In the genomic region with DNA sequence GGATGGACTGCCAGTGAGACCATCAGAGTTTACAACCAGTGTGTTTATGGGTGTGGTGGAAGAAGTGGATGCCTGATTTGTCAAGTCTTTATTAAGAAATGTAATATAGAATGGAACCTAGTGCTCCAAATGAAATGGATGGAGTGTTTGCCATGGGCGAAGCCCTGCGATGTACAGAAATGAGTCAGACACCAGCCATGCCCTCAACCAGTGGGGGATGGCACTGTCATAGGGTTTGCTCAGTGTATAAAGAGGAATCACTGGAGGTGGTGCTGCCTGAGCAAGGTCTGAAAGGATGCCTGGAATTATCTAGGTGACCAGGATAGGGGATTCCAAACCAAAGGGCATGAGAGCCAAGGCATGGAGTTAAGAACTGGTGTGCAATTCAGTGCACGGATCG, we compare ENCODE assay signal across 19 cellular contexts.
DNase-seq lines count a peak whose midpoint lies in the region; ATAC-seq, FAIRE-seq and TF ChIP-seq lines count a peak whose summit lies in the region.
"Had no signal": no experiment of that assay in that cellular context is flagged by ENCODE, and none has a peak within 500 bp of the region (broad histone marks: within the 10 kb centered on the region; RNA-seq: fewer than 3 reads in every experiment).

No MANE protein-coding gene starts in this region.

- dilution Hi-C loops in keratinocyte (cut with MboI; ENCODE audit: extremely low pct_ligation_motif_present, low sequenced_read_pairs), result no loop called here
- dilution Hi-C loops in mammary epithelial cell (cut with HindIII; ENCODE audit: low sequenced_read_pairs), result no loop called here

- H3K79me2 ChIP-seq in keratinocyte (ENCODE audit: control insufficient read depth, insufficient read depth, low read length) (no peaks in the 10 kb centered on the region), mammary epithelial cell (ENCODE audit: insufficient read depth, low read length) (no peaks in the 10 kb centered on the region)

- H3K4me3 ChIP-seq in RWPE2 (ENCODE audit: severe bottlenecking) (no peak overlapping the region), keratinocyte (ENCODE audit: control insufficient read depth in 2 of 3, extremely low read depth in 1 of 3, insufficient read depth in 2 of 3, low read depth in 1 of 3, low read length in 3 of 3) (no peak overlapping the region), testis (no peak overlapping the region), mammary epithelial cell (replicated peaks in 1 of 3; ENCODE audit: insufficient read depth in 1 of 3, low read depth in 2 of 3, low read length in 3 of 3) (no peak overlapping the region), esophagus squamous epithelium (no peak overlapping the region)
- H3K4me3 ChIP-seq: BLaER1 treated with 17β-estradiol and CSF1 and Interleukin-3, amounts not matched to agents 10 nM and 100 nM; HAP-1 had no signal

- intact Hi-C loops in sciatic nerve (cut with DNase I), result no loop called here
- intact Hi-C loops in testis (cut with DNase I; ENCODE audit: low total_unique reads), result no loop called here
- intact Hi-C loops in mammary epithelial cell (cut with micrococcal nuclease), result no loop called here
- intact Hi-C loops in esophagus squamous epithelium (cut with DNase I), result no loop called here

- peak; percentile 63 for FAIRE-seq in keratinocyte (lab: Jason Lieb, UNC)
- FAIRE-seq: GM12892, H1 had no signal

- H4K20me1 ChIP-seq in keratinocyte (ENCODE audit: control insufficient read depth, extremely low read depth, insufficient read depth, low read length) (no peaks in the 10 kb centered on the region), mammary epithelial cell (ENCODE audit: insufficient read depth, low read length) (no peaks in the 10 kb centered on the region)
- H4K20me1 ChIP-seq: BLaER1 treated with 17β-estradiol and CSF1 and Interleukin-3, amounts not matched to agents 10 nM and 100 nM had no signal

- BruUV-seq in mammary epithelial cell (replicated peaks; lab: Mats Ljungman, UMichigan), result no TSS peak

- TF ChIP-seq CTCF in RWPE2 (IDR thresholded peaks at IDR 0.05; ENCODE audit: poor library complexity, severe bottlenecking), result no peak
- TF ChIP-seq CTCF in keratinocyte (optimal IDR thresholded peaks at IDR 0.05 in 1 of 3, IDR thresholded peaks at IDR 0.05 in 1 of 3, conservative IDR thresholded peaks at IDR 0.05 in 1 of 3; ENCODE audit: extremely low read depth in 1 of 3, insufficient read depth in 2 of 3, low read length in 3 of 3), result no peak
- TF ChIP-seq CTCF in testis (IDR thresholded peaks at IDR 0.05), result no peak
- no peak for TF ChIP-seq CTCF in mammary epithelial cell (conservative IDR thresholded peaks at IDR 0.05 in 1 of 2, IDR thresholded peaks at IDR 0.05 in 1 of 2; ENCODE audit: extremely low read depth in 1 of 2, insufficient read depth in 1 of 2, low read depth in 1 of 2, low read length in 2 of 2)
- TF ChIP-seq CTCF in esophagus squamous epithelium (IDR thresholded peaks at IDR 0.05), result no peak

- H3K4me2 ChIP-seq in keratinocyte (ENCODE audit: control insufficient read depth, extremely low read depth, insufficient read depth, low read depth, low read length) (no peak overlapping the region), mammary epithelial cell (ENCODE audit: insufficient read depth, low read depth, low read length) (no peak overlapping the region)
- H3K4me2 ChIP-seq: BLaER1 treated with 17β-estradiol and CSF1 and Interleukin-3, amounts not matched to agents 10 nM and 100 nM had no signal

- peaks cover 4% of the 10 kb centered on the region for H3K4me1 ChIP-seq in RWPE2 (ENCODE audit: insufficient read depth, poor library complexity, severe bottlenecking)
- H3K4me1 ChIP-seq in keratinocyte (ENCODE audit: control insufficient read depth, extremely low read depth, insufficient read depth, low read length), result peaks cover 33% of the 10 kb centered on the region
- H3K4me1 ChIP-seq in testis, result no peaks in the 10 kb centered on the region
- peaks cover 37% of the 10 kb centered on the region for H3K4me1 ChIP-seq in mammary epithelial cell (ENCODE audit: insufficient read depth, low read length)
- peaks cover 5 to 37% (median 9%) of the 10 kb centered on the region in 3 donors for H3K4me1 ChIP-seq in esophagus squamous epithelium
- H3K4me1 ChIP-seq: BLaER1 treated with 17β-estradiol and CSF1 and Interleukin-3, amounts not matched to agents 10 nM and 100 nM; HAP-1 had no signal

- TF ChIP-seq POLR2A in testis (IDR thresholded peaks at IDR 0.05) (no peak), esophagus squamous epithelium (IDR thresholded peaks at IDR 0.05) (no peak)

- WGBS in testis, 2 donors, result 90 to 92% methylated on average over 4 of the region's 4 CpGs
- 69% methylated on average over 4 of the region's 4 CpGs for WGBS in mammary epithelial cell (ENCODE audit: low coverage, missing lambda C conversion rate)
- WGBS in esophagus squamous epithelium, 2 donors, result 74 to 75% methylated on average over 4 of the region's 4 CpGs

- peaks cover 2% of the 10 kb centered on the region for H3K9me1 ChIP-seq in keratinocyte (ENCODE audit: control insufficient read depth, extremely low read depth, insufficient read depth, low read length)

- H2AFZ ChIP-seq in keratinocyte (ENCODE audit: control insufficient read depth, low read length), result no peak overlapping the region
- no peak overlapping the region for H2AFZ ChIP-seq in mammary epithelial cell (ENCODE audit: low read depth, low read length)

- H3K36me3 ChIP-seq in RWPE2 (ENCODE audit: low read depth) (no peaks in the 10 kb centered on the region), keratinocyte (ENCODE audit: control insufficient read depth in 2 of 2, extremely low read depth in 1 of 2, insufficient read depth in 2 of 2, low read length in 2 of 2) (no peaks in the 10 kb centered on the region), testis (ENCODE audit: low read depth, missing control alignments) (no peaks in the 10 kb centered on the region), mammary epithelial cell (ENCODE audit: insufficient read depth, low read length) (no peaks in the 10 kb centered on the region), esophagus squamous epithelium (no peaks in the 10 kb centered on the region)
- H3K36me3 ChIP-seq: BLaER1 treated with 17β-estradiol and CSF1 and Interleukin-3, amounts not matched to agents 10 nM and 100 nM; HAP-1 had no signal

- no peaks in the 10 kb centered on the region for H3K9me3 ChIP-seq in RWPE2 (ENCODE audit: severe bottlenecking)
- no peaks in the 10 kb centered on the region for H3K9me3 ChIP-seq in keratinocyte (ENCODE audit: control insufficient read depth, low read depth, low read length)
- no peaks in the 10 kb centered on the region for H3K9me3 ChIP-seq in testis
- no peaks in the 10 kb centered on the region for H3K9me3 ChIP-seq in mammary epithelial cell (replicated peaks; ENCODE audit: insufficient read depth, low read length)
- no peaks in the 10 kb centered on the region for H3K9me3 ChIP-seq in esophagus squamous epithelium
- H3K9me3 ChIP-seq: HAP-1 had no signal

- H3K27ac ChIP-seq in RWPE2 (ENCODE audit: poor library complexity, severe bottlenecking) (no peak overlapping the region), keratinocyte (ENCODE audit: control insufficient read depth, insufficient read depth, low read length) (no peak overlapping the region), testis (no peak overlapping the region), mammary epithelial cell (ENCODE audit: insufficient read depth, low read depth, low read length) (no peak overlapping the region), esophagus squamous epithelium (no peak overlapping the region)
- H3K27ac ChIP-seq: BLaER1 treated with 17β-estradiol and CSF1 and Interleukin-3, amounts not matched to agents 10 nM and 100 nM; HL-60 had no signal

- H3K9ac ChIP-seq in keratinocyte (ENCODE audit: control insufficient read depth, extremely low read depth, insufficient read depth, low read length) (no peak overlapping the region), mammary epithelial cell (ENCODE audit: insufficient read depth, low read length) (no peak overlapping the region)
- H3K9ac ChIP-seq: BLaER1 treated with 17β-estradiol and CSF1 and Interleukin-3, amounts not matched to agents 10 nM and 100 nM had no signal

- CTCF ChIA-PET in mammary epithelial cell (lab: Charles Lee; ENCODE audit: low non-redundant PET), result no interaction called here

- H3K27me3 ChIP-seq in RWPE2 (ENCODE audit: insufficient read depth, poor library complexity, severe bottlenecking) (no peaks in the 10 kb centered on the region), keratinocyte (ENCODE audit: control insufficient read depth, extremely low read depth, insufficient read depth, low read length) (no peaks in the 10 kb centered on the region), testis (no peaks in the 10 kb centered on the region), mammary epithelial cell (ENCODE audit: insufficient read depth, low read length) (no peaks in the 10 kb centered on the region), esophagus squamous epithelium (no peaks in the 10 kb centered on the region)
- H3K27me3 ChIP-seq: BLaER1 treated with 17β-estradiol and CSF1 and Interleukin-3, amounts not matched to agents 10 nM and 100 nM had no signal

- in situ Hi-C loops in mammary epithelial cell (cut with MboI; ENCODE audit: low sequenced_read_pairs in 2 of 2), result no loop called here

- DNase-seq in NCI-H345 (lab: John Stamatoyannopoulos, UW) (peak; percentile 29), NCI-H345 treated with DMSO at 0.1 percent for 48 hours (lab: John Stamatoyannopoulos, UW; ENCODE audit: unreplicated experiment) (no peak), RWPE2 (ENCODE audit: low spot score) (no peak), keratinocyte (ENCODE audit: low read depth, low spot score) (no peak), sciatic nerve (ENCODE audit: low spot score) (no peak), testis (no peak), mammary epithelial cell (no peak), esophagus squamous epithelium (lab: John Stamatoyannopoulos, UW) (no peak)
- DNase-seq: 8988T; AML-193; Calu3; CD4-positive, CD25-positive, alpha-beta regulatory T cell; DMS 273 treated with DMSO at 0.1 percent for 48 hours; GDM1 had no signal

- peak; percentile 34 for ATAC-seq in RWPE2 (ENCODE audit: low read depth)
- ATAC-seq in sciatic nerve, result no peak
